ENCODE assay signal across 19 cellular contexts in genomic region chr22:45102896-45103420, GRCh38.
DNase-seq lines count a peak whose midpoint lies in the region; ATAC-seq and TF ChIP-seq lines count a peak whose summit lies in the region.
"Had no signal": no experiment of that assay in that cellular context is flagged by ENCODE, and none has a peak within 500 bp of the region (broad histone marks: within the 10 kb centered on the region; RNA-seq: fewer than 3 reads in every experiment).

No MANE protein-coding gene starts in this region.

- no peak overlapping the region for H3K4me3 ChIP-seq in Karpas-422 (ENCODE audit: low read length)
- no peak overlapping the region for H3K4me3 ChIP-seq in CD4-positive, alpha-beta memory T cell (ENCODE audit: low read length in 2 of 2)
- H3K4me3 ChIP-seq: BLaER1, HAP-1, Peyer's patch had no signal

- no peaks in the 10 kb centered on the region for H3K9me3 Mint-ChIP-seq in nephron progenitor cell
- H3K9me3 Mint-ChIP-seq in CD4-positive, alpha-beta memory T cell = peaks cover 0 to 2% (median 0%) of the 10 kb centered on the region in 8 donors
- H3K9me3 Mint-ChIP-seq: T-cell had no signal

- CTCF ChIA-PET in CD4-positive, alpha-beta memory T cell (lab: Charles Lee; ENCODE audit: partially characterized antibody) = no interaction called here

- no peaks in the 10 kb centered on the region for H3K9me3 ChIP-seq in Karpas-422 (ENCODE audit: low read length)
- H3K9me3 ChIP-seq in CD4-positive, alpha-beta memory T cell (ENCODE audit: control insufficient read depth in 1 of 2, low read length in 2 of 2) = no peaks in the 10 kb centered on the region
- H3K9me3 ChIP-seq: BLaER1, HAP-1, Peyer's patch had no signal

- H3K27ac Mint-ChIP-seq in nephron progenitor cell = peak overlapping the region; percentile 52
- H3K27ac Mint-ChIP-seq in CD4-positive, alpha-beta memory T cell = no peak overlapping the region
- H3K27ac Mint-ChIP-seq: T-cell had no signal

- no peaks in the 10 kb centered on the region for H4K20me1 ChIP-seq in Karpas-422 (ENCODE audit: insufficient read depth, low read depth, low read length)
- H4K20me1 ChIP-seq: BLaER1 had no signal

- no peaks in the 10 kb centered on the region for H3K9me2 ChIP-seq in Karpas-422 (replicated peaks; ENCODE audit: insufficient read depth, low read length)

- H3K27me3 Mint-ChIP-seq in nephron progenitor cell (ENCODE audit: low read depth, poor library complexity) = peaks cover 52% of the 10 kb centered on the region
- H3K27me3 Mint-ChIP-seq in CD4-positive, alpha-beta memory T cell = peaks cover 18 to 29% of the 10 kb centered on the region in 2 donors

- DNase-seq in CD1c-positive myeloid dendritic cell (ENCODE audit: extremely low spot score) (peak; percentile 12), Karpas-422 (peak; percentile 58), SKM-1 (lab: John Stamatoyannopoulos, UW; ENCODE audit: unreplicated experiment) (peak; percentile 22), nephron progenitor cell (no peak), DMS153 (lab: John Stamatoyannopoulos, UW) (no peak)
- DNase-seq in activated CD4-positive, alpha-beta T cell treated with anti-CD3 and anti-CD28 coated beads for 4 hours = no peak
- DNase-seq in CD4-positive, alpha-beta memory T cell = no peak
- DNase-seq: DMS79, KG1, NCI-H1092, NCI-H1436 treated with DMSO at 0.1 percent for 48 hours, NCI-H2029, NCI-H345, NCI-H524 treated with DMSO at 0.1 percent for 48 hours, Peyer's patch, T-cell had no signal

- no peaks in the 10 kb centered on the region for H3K27me3 ChIP-seq in Karpas-422 (ENCODE audit: low read length)
- no peaks in the 10 kb centered on the region for H3K27me3 ChIP-seq in CD4-positive, alpha-beta memory T cell (ENCODE audit: insufficient read depth, low read length)
- H3K27me3 ChIP-seq: BLaER1, Peyer's patch had no signal

- H3K4me1 ChIP-seq in Karpas-422 (ENCODE audit: low read length) = peaks cover 15% of the 10 kb centered on the region
- no peaks in the 10 kb centered on the region for H3K4me1 ChIP-seq in CD4-positive, alpha-beta memory T cell (ENCODE audit: insufficient read depth, low read length)
- H3K4me1 ChIP-seq: HAP-1, Peyer's patch had no signal

- H2AFZ ChIP-seq in Karpas-422 (ENCODE audit: low read length) = peak overlapping the region; percentile 71

- POLR2A ChIA-PET in CD4-positive, alpha-beta memory T cell (lab: Charles Lee; ENCODE audit: partially characterized antibody) = no interaction called here

- ATAC-seq in GM18505 (IDR thresholded peaks at IDR 0.05; ENCODE audit: unreplicated experiment) = no peak
- ATAC-seq: T-cell had no signal

- no peaks in the 10 kb centered on the region for H3K36me3 Mint-ChIP-seq in nephron progenitor cell (ENCODE audit: low read depth)
- no peaks in the 10 kb centered on the region for H3K36me3 Mint-ChIP-seq in CD4-positive, alpha-beta memory T cell
- H3K36me3 Mint-ChIP-seq: T-cell had no signal

- no peak for TF ChIP-seq POLR2A in GM18505 (IDR thresholded peaks at IDR 0.05; ENCODE audit: borderline replicate concordance, extremely low read depth, insufficient read depth, insufficient read length)

- H3K36me3 ChIP-seq in Karpas-422 (ENCODE audit: insufficient read depth, low read length) = no peaks in the 10 kb centered on the region
- no peaks in the 10 kb centered on the region for H3K36me3 ChIP-seq in CD4-positive, alpha-beta memory T cell (ENCODE audit: insufficient read depth, low read length)
- H3K36me3 ChIP-seq: BLaER1, HAP-1, Peyer's patch had no signal

- peaks cover 20% of the 10 kb centered on the region for H3K4me1 Mint-ChIP-seq in nephron progenitor cell
- peaks cover 0 to 1% (median 0%) of the 10 kb centered on the region in 4 donors for H3K4me1 Mint-ChIP-seq in CD4-positive, alpha-beta memory T cell
- H3K4me1 Mint-ChIP-seq: T-cell had no signal

- H3K79me2 ChIP-seq in Karpas-422 (ENCODE audit: low read length) = no peaks in the 10 kb centered on the region

- no peak overlapping the region for H3K4me2 ChIP-seq in Karpas-422 (ENCODE audit: low read depth, low read length, poor library complexity, severe bottlenecking)
- H3K4me2 ChIP-seq: BLaER1 had no signal

- H3K9ac ChIP-seq in Karpas-422 (ENCODE audit: low read length) = 0 out of 2 replicates have a peak overlapping the region, but pooled peaks have one; percentile 12
- H3K9ac ChIP-seq: BLaER1 had no signal

- no peak for TF ChIP-seq CTCF in nephron progenitor cell (IDR thresholded peaks at IDR 0.05)

- H3K4me3 Mint-ChIP-seq in nephron progenitor cell = no peak overlapping the region
- H3K4me3 Mint-ChIP-seq in CD4-positive, alpha-beta memory T cell = no peak overlapping the region
- H3K4me3 Mint-ChIP-seq: T-cell had no signal

- H3K27ac ChIP-seq in Karpas-422 (ENCODE audit: low read length) = no peak overlapping the region
- H3K27ac ChIP-seq in CD4-positive, alpha-beta memory T cell (ENCODE audit: low read depth, low read length) = no peak overlapping the region
- H3K27ac ChIP-seq: BLaER1, Peyer's patch had no signal

- intact Hi-C loops in CD4-positive, alpha-beta memory T cell (cut with micrococcal nuclease) = no loop called here

Comparison
In these comparisons a context has a peak if more than half of its experiments do, and no peak if none do; other contexts are left out.
1. DNase-seq: peak in CD1c-positive myeloid dendritic cell (single experiment), Karpas-422 (single experiment) and SKM-1 (single experiment); none in nephron progenitor cell (single experiment), activated CD4-positive, alpha-beta T cell treated with anti-CD3 and anti-CD28 coated beads for 4 hours (0 of 2), DMS153 (single experiment) and CD4-positive, alpha-beta memory T cell (0 of 5).